Comparison of ENCODE assay signal across 26 cellular contexts in the genomic region with DNA sequence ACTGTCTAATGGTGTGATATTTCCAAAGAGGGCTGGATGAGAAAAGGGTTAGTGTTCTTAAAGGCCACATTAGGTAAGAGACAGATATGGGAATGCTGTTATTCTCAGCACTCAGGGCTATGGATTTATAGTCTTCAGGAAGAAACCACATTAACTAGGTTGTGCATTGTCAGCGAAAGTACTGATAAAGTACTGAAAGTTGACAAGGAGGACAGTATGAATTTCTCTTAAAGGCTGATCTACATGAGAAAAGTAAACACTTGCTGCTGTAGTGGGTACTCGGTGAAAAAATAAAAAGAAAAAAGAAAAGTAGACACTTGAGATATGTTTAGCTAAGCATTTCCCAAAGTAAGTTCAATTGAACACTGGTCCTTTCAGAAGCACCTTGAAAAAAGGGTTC.
"Had no signal": no experiment of that assay in that cellular context is flagged by ENCODE, and none has a peak within 500 bp of the region (broad histone marks: within the 10 kb centered on the region; RNA-seq: fewer than 3 reads in every experiment).

No MANE protein-coding gene starts in this region.

- H3K36me3 ChIP-seq: left ventricle myocardium inferior, sigmoid colon, spleen, tibial nerve, uterus had no signal

- H3K27me3 Mint-ChIP-seq: naive B cell, type B pancreatic cell had no signal

- H3K4me1 Mint-ChIP-seq: naive B cell; neural crest cell; stimulated activated effector memory CD8-positive, alpha-beta T cell treated with anti-CD3 and anti-CD28 coated beads, Interleukin-12 subunit alpha, Interleukin-12 subunit beta, amount 100 ng/mL, for 72 hours; stimulated activated naive CD8-positive, alpha-beta T cell treated with anti-CD3 and anti-CD28 coated beads, Interleukin-15, amount 100 ng/mL, for 72 hours had no signal

- H3K9me3 ChIP-seq: left ventricle myocardium inferior, sigmoid colon, spleen, tibial nerve, uterus had no signal

- H3K27ac Mint-ChIP-seq: immature natural killer cell; mesothelial cell of epicardium; naive B cell; natural killer cell; stimulated activated effector memory CD8-positive, alpha-beta T cell treated with anti-CD3 and anti-CD28 coated beads, Interleukin-12 subunit alpha, Interleukin-12 subunit beta, amount 100 ng/mL, for 72 hours; stimulated activated naive CD8-positive, alpha-beta T cell treated with anti-CD3 and anti-CD28 coated beads, Interleukin-15, amount 100 ng/mL, for 72 hours; type B pancreatic cell had no signal

- H2AFZ ChIP-seq: parathyroid adenoma had no signal

- H3K4me3 Mint-ChIP-seq: immature natural killer cell; mesothelial cell of epicardium; naive B cell; natural killer cell; neural crest cell; stimulated activated effector memory CD8-positive, alpha-beta T cell treated with anti-CD3 and anti-CD28 coated beads, Interleukin-12 subunit alpha, Interleukin-12 subunit beta, amount 100 ng/mL, for 72 hours; stimulated activated naive CD8-positive, alpha-beta T cell treated with anti-CD3 and anti-CD28 coated beads, Interleukin-15, amount 100 ng/mL, for 72 hours; type B pancreatic cell had no signal

- ATAC-seq: left colon; natural killer cell; right cardiac atrium; stimulated activated effector memory CD8-positive, alpha-beta T cell treated with anti-CD3 and anti-CD28 coated beads, Interleukin-12 subunit alpha, Interleukin-12 subunit beta, amount 100 ng/mL, for 72 hours; stimulated activated naive CD8-positive, alpha-beta T cell treated with anti-CD3 and anti-CD28 coated beads, Interleukin-15, amount 100 ng/mL, for 72 hours had no signal

- H3K9ac ChIP-seq: parathyroid adenoma had no signal

- DNase-seq: hypothalamus; immature natural killer cell; kidney; left colon; left ventricle myocardium inferior; mesendoderm; naive B cell; natural killer cell; nucleus accumbens; right cardiac atrium; sigmoid colon; small intestine; spleen; stimulated activated CD4-positive, alpha-beta T cell treated with anti-CD3 and anti-CD28 coated beads, Interleukin-4, amount 100 ng/mL, for 24 hours; stimulated activated naive CD4-positive, alpha-beta T cell treated with Interleukin-2 at 50 U/mL for 16 hours; stimulated activated naive CD8-positive, alpha-beta T cell treated with anti-CD3 and anti-CD28 coated beads, Interleukin-15, amount 100 ng/mL, for 72 hours; substantia nigra; uterus had no signal

- H3K27me3 ChIP-seq: sigmoid colon, spleen, tibial nerve, uterus had no signal

- FAIRE-seq: islet of Langerhans, kidney, small intestine had no signal

- H3K4me3 ChIP-seq: left ventricle myocardium inferior, lung, sigmoid colon, spleen, tibial nerve, uterus had no signal

- H3K79me2 ChIP-seq: parathyroid adenoma had no signal

- H3K4me1 ChIP-seq: parathyroid adenoma, sigmoid colon, spleen, uterus had no signal

- H3K9me3 Mint-ChIP-seq: mesothelial cell of epicardium; naive B cell; natural killer cell; neural crest cell; stimulated activated effector memory CD8-positive, alpha-beta T cell treated with anti-CD3 and anti-CD28 coated beads, Interleukin-12 subunit alpha, Interleukin-12 subunit beta, amount 100 ng/mL, for 72 hours; stimulated activated naive CD8-positive, alpha-beta T cell treated with anti-CD3 and anti-CD28 coated beads, Interleukin-15, amount 100 ng/mL, for 72 hours; type B pancreatic cell had no signal

- H3K36me3 Mint-ChIP-seq: immature natural killer cell; mesothelial cell of epicardium; naive B cell; natural killer cell; stimulated activated effector memory CD8-positive, alpha-beta T cell treated with anti-CD3 and anti-CD28 coated beads, Interleukin-12 subunit alpha, Interleukin-12 subunit beta, amount 100 ng/mL, for 72 hours; type B pancreatic cell had no signal

- H3K27ac ChIP-seq: left ventricle myocardium inferior, parathyroid adenoma, sigmoid colon, spleen, tibial nerve, uterus had no signal
